In the genomic region with DNA sequence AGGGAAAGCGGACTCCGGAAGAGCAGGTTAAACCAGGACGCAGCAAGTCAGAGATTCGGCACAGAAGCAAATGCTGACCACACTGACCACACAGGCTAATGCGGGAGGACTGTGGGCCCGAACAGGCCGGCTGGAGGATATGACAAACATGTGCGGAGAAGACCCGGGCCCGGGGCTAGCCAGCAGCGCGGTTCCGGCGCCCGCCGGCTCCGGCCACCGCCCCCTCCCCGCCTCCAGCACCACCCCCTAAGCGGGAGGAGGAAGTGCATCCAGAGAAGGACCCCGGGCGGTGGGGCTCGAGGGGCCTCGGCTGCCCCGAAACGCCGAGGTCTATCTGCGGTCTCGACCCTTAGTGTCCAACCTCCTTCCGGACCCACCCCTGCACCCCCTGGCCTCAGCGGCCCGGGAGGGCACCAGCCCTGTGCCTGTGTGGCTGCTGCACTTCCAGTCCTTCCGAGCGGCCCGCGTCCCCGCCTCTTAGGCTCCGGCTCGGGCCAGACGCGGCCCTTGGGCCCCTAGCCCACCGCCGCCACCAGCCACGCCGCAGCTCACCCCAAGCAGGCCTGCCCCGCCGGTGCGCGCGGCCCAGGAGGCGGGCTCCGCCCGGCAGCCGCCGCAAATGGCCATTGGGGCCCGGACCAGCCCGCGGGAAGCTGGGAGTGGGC, we compare ENCODE assay signal across 8 cellular contexts. TPM values are rescaled to one million over a fixed set of nuclear protein-coding genes. Genes with fewer than 3 reads are reported as not detected.
DNase-seq lines count a peak whose midpoint lies in the region; ATAC-seq, FAIRE-seq and TF ChIP-seq lines count a peak whose summit lies in the region.

No MANE protein-coding gene starts in this region.

- peak overlapping the region; percentile 91 for H3K4me3 Mint-ChIP-seq in activated naive CD8-positive, alpha-beta T cell treated with anti-CD3 and anti-CD28 coated beads for 36 hours

- peak overlapping the region; percentile 82 to 94 (median 90) for H3K4me3 ChIP-seq in BLaER1 treated with 17β-estradiol and CSF1 and Interleukin-3, amounts not matched to agents 10 nM and 100 nM
- peak overlapping the region; percentile 66 for H3K4me3 ChIP-seq in cardiac muscle cell
- peak overlapping the region; percentile 55 to 90 (median 78) for H3K4me3 ChIP-seq in pancreas

- H3K4me1 ChIP-seq in BLaER1 treated with 17β-estradiol and CSF1 and Interleukin-3, amounts not matched to agents 10 nM and 100 nM = peaks cover 7 to 44% (median 40%) of the 10 kb centered on the region in 10 experiments; a peak in 18 of 20 replicates
- H3K4me1 ChIP-seq in cardiac muscle cell (ENCODE audit: low read depth) (peaks cover 34% of the 10 kb centered on the region), pancreas (peaks cover 8 to 20% (median 13%) of the 10 kb centered on the region in 3 donors)

- peaks cover 29% of the 10 kb centered on the region for H3K4me1 Mint-ChIP-seq in activated naive CD8-positive, alpha-beta T cell treated with anti-CD3 and anti-CD28 coated beads for 36 hours

- WGBS in pancreas, 2 donors = 0% methylated on average over 45 to 58 of the region's 58 CpGs

- POLR2A ChIA-PET in RWPE1 (lab: Yijun Ruan, JAX; ENCODE audit: low non-redundant PET) = interaction anchor here (0.7 kb wide), 1 partner anchor 31 kb away, joined by 3 read pairs; no protein-coding TSS in a partner anchor

- CTCF ChIA-PET in RWPE1 (lab: Yijun Ruan, JAX) = no interaction called here

- peak overlapping the region; percentile 39 to 97 (median 92); a peak in 21 of 22 replicates for H3K27ac ChIP-seq in BLaER1 treated with 17β-estradiol and CSF1 and Interleukin-3, amounts not matched to agents 10 nM and 100 nM
- H3K27ac ChIP-seq in RWPE1 (peak overlapping the region; percentile 95), cardiac muscle cell (peak overlapping the region; percentile 87), pancreas (peak overlapping the region; percentile 76 to 93 (median 91))

- ATAC-seq in HG03439 (IDR thresholded peaks at IDR 0.05; ENCODE audit: unreplicated experiment) = peak; percentile 33
- peak; percentile 68 to 78 (median 73) for ATAC-seq in pancreas
- ATAC-seq in GM18858 (IDR thresholded peaks at IDR 0.05; ENCODE audit: unreplicated experiment) = no peak

- H3K9ac ChIP-seq in BLaER1 treated with 17β-estradiol and CSF1 and Interleukin-3, amounts not matched to agents 10 nM and 100 nM = peak overlapping the region; percentile 78 to 98 (median 93)

- H3K27ac Mint-ChIP-seq in activated naive CD8-positive, alpha-beta T cell treated with anti-CD3 and anti-CD28 coated beads for 36 hours = peak overlapping the region; percentile 95

- TF ChIP-seq CTCF in RWPE1 (conservative IDR thresholded peaks at IDR 0.05; ENCODE audit: low read depth) (no peak), cardiac muscle cell (IDR thresholded peaks at IDR 0.05; ENCODE audit: low read depth, low read length) (no peak), pancreas (IDR thresholded peaks at IDR 0.05) (no peak)

- H3K4me2 ChIP-seq in BLaER1 treated with 17β-estradiol and CSF1 and Interleukin-3, amounts not matched to agents 10 nM and 100 nM = peak overlapping the region; percentile 78 to 99 (median 94)

- no peaks in the 10 kb centered on the region for H3K9me3 Mint-ChIP-seq in activated naive CD8-positive, alpha-beta T cell treated with anti-CD3 and anti-CD28 coated beads for 36 hours

- peaks cover 0 to 8% (median 0%) of the 10 kb centered on the region in 11 experiments; a peak in 3 of 22 replicates for H3K27me3 ChIP-seq in BLaER1 treated with 17β-estradiol and CSF1 and Interleukin-3, amounts not matched to agents 10 nM and 100 nM
- H3K27me3 ChIP-seq in cardiac muscle cell (no peaks in the 10 kb centered on the region), pancreas (no peaks in the 10 kb centered on the region)

- no peak for FAIRE-seq in pancreas (lab: Jason Lieb, UNC)

- intact Hi-C loops in pancreas (cut with DNase I) = no loop called here

- peaks cover 3% of the 10 kb centered on the region for H3K27me3 Mint-ChIP-seq in activated naive CD8-positive, alpha-beta T cell treated with anti-CD3 and anti-CD28 coated beads for 36 hours

- peaks cover 8% of the 10 kb centered on the region for H3K36me3 Mint-ChIP-seq in activated naive CD8-positive, alpha-beta T cell treated with anti-CD3 and anti-CD28 coated beads for 36 hours

- no peaks in the 10 kb centered on the region for H4K20me1 ChIP-seq in BLaER1 treated with 17β-estradiol and CSF1 and Interleukin-3, amounts not matched to agents 10 nM and 100 nM

- DNase-seq in GM19240 (ENCODE audit: insufficient read length, low spot score) = peak; percentile 1
- peak; percentile 41 for DNase-seq in RWPE1 (ENCODE audit: low spot score)
- peak; percentile 53 for DNase-seq in activated naive CD8-positive, alpha-beta T cell treated with anti-CD3 and anti-CD28 coated beads for 36 hours
- peak; percentile 30 to 58 for DNase-seq in cardiac muscle cell (ENCODE audit: low read depth in 1 of 2, low spot score in 1 of 2)
- peak; percentile 42 to 84 (median 64) for DNase-seq in pancreas

- no peaks in the 10 kb centered on the region for H3K9me3 ChIP-seq in BLaER1 treated with 17β-estradiol and CSF1 and Interleukin-3, amounts not matched to agents 10 nM and 100 nM (replicated peaks in 1 of 11)
- H3K9me3 ChIP-seq in cardiac muscle cell (ENCODE audit: low read depth) = no peaks in the 10 kb centered on the region
- no peaks in the 10 kb centered on the region for H3K9me3 ChIP-seq in pancreas

- peaks cover 0 to 16% (median 3%) of the 10 kb centered on the region in 11 experiments; a peak in 6 of 22 replicates for H3K36me3 ChIP-seq in BLaER1 treated with 17β-estradiol and CSF1 and Interleukin-3, amounts not matched to agents 10 nM and 100 nM
- H3K36me3 ChIP-seq in cardiac muscle cell (no peaks in the 10 kb centered on the region), pancreas (no peaks in the 10 kb centered on the region)

RNA-seq across cellular contexts. Expression of a gene that starts 2.1 kb away (rescaled TPM):
- 10 to 100 TPM in 1 of 2 experiments, 1 to 10 TPM in 1; 8.4 to 13.3 TPM for total RNA-seq in activated naive CD8-positive, alpha-beta T cell treated with anti-CD3 and anti-CD28 coated beads for 36 hours
- 32.3 and 32.4 TPM in 2 replicates for total RNA-seq in cardiac muscle cell
- polyA plus RNA-seq in cardiac muscle cell = 47.0 and 50.1 TPM in 2 replicates
- total RNA-seq in pancreas = 1 to 10 TPM in 5 of 6 donors, under 1 TPM in 1; 0.69 to 3.5 (median 2.0) TPM
- 1 to 10 TPM in 1 of 2 donors, under 1 TPM in 1; 0.76 to 2.5 TPM for polyA plus RNA-seq in pancreas

Comparison
In these comparisons a context has a peak if more than half of its experiments do, and no peak if none do; other contexts are left out.
1. DNase-seq: peak in every context shown above with its lines; median percentile 64 in pancreas; 53 in activated naive CD8-positive, alpha-beta T cell treated with anti-CD3 and anti-CD28 coated beads for 36 hours; 44 in cardiac muscle cell; 41 in RWPE1; 1 in GM19240.